22 cellular contexts compared by ENCODE assay signal in genomic region chr11:74936087-74936486, GRCh38. TPM values are rescaled to one million over a fixed set of nuclear protein-coding genes. Genes with fewer than 3 reads are reported as not detected.
DNase-seq lines count a peak whose midpoint lies in the region; ATAC-seq, FAIRE-seq and TF ChIP-seq lines count a peak whose summit lies in the region.
"Had no signal": no experiment of that assay in that cellular context is flagged by ENCODE, and none has a peak within 500 bp of the region (broad histone marks: within the 10 kb centered on the region; RNA-seq: fewer than 3 reads in every experiment).

No MANE protein-coding gene starts in this region.

- TF ChIP-seq POLR2A in GM12892 (IDR thresholded peaks at IDR 0.05; ENCODE audit: low read depth, low read length) (no peak), K562 (conservative IDR thresholded peaks at IDR 0.05) (no peak)

- no peaks in the 10 kb centered on the region for H3K79me2 ChIP-seq in K562 (ENCODE audit: control insufficient read depth, insufficient read depth, low read length)

- no peak overlapping the region for H3K27ac Mint-ChIP-seq in activated T-helper 1 cell treated with anti-CD3 and anti-CD28 coated beads, Interleukin-12 subunit alpha, Interleukin-12 subunit beta, Interleukin-2, Interleukin-4 antibody, amounts not matched to agents 30 ng/mL and 10 ng/mL and 1 ng/mL, durations not matched to agents 14 hours and 24 hours and 36 hours
- H3K27ac Mint-ChIP-seq: CD4-positive, alpha-beta T cell; T-helper 17 cell had no signal

- peaks cover 16% of the 10 kb centered on the region for H3K4me1 Mint-ChIP-seq in activated T-helper 1 cell treated with anti-CD3 and anti-CD28 coated beads, Interleukin-12 subunit alpha, Interleukin-12 subunit beta, Interleukin-2, Interleukin-4 antibody, amounts not matched to agents 30 ng/mL and 10 ng/mL and 1 ng/mL, durations not matched to agents 14 hours and 24 hours and 36 hours (ENCODE audit: low read depth)
- H3K4me1 Mint-ChIP-seq: T-helper 17 cell had no signal

- in situ Hi-C loops in K562 (cut with MboI), result no loop called here

- FAIRE-seq in GM12892 (lab: Jason Lieb, UNC), result peak; percentile 42
- no peak for FAIRE-seq in K562 (lab: Jason Lieb, UNC)
- FAIRE-seq: RCC 7860 had no signal

- 0 out of 2 replicates have a peak, but pooled peaks cover 3% of the 10 kb centered on the region for H4K20me1 ChIP-seq in K562 (replicated peaks; ENCODE audit: control insufficient read depth, insufficient read depth, low read length)
- H4K20me1 ChIP-seq: BLaER1 had no signal

- H3K9ac ChIP-seq in K562 (ENCODE audit: insufficient read depth in 1 of 2, low read depth in 2 of 2, low read length in 2 of 2), result no peak overlapping the region
- H3K9ac ChIP-seq: BLaER1 had no signal

- POLR2A ChIA-PET in K562 (lab: Yijun Ruan, JAX), result interaction anchor here (2.5 kb wide), 1 partner anchor 14 kb away, joined by 11 read pairs; the partner anchor contains the start of genes SPCS2 and XRRA1

- no peak for TF ChIP-seq EP300 in K562 (IDR thresholded peaks at IDR 0.05; ENCODE audit: low read length)

- H3K4me2 ChIP-seq in K562 (ENCODE audit: insufficient read depth, low read length), result no peak overlapping the region
- H3K4me2 ChIP-seq: BLaER1 had no signal

- H2AFZ ChIP-seq in K562 (ENCODE audit: low read depth, low read length), result no peak overlapping the region

- H3K4me3 Mint-ChIP-seq in activated T-helper 1 cell treated with anti-CD3 and anti-CD28 coated beads, Interleukin-12 subunit alpha, Interleukin-12 subunit beta, Interleukin-2, Interleukin-4 antibody, amounts not matched to agents 30 ng/mL and 10 ng/mL and 1 ng/mL, durations not matched to agents 14 hours and 24 hours and 36 hours, result no peak overlapping the region
- H3K4me3 Mint-ChIP-seq: CD4-positive, alpha-beta T cell; T-helper 17 cell had no signal

- H3K36me3 ChIP-seq in K562 (ENCODE audit: control insufficient read depth, insufficient read depth, low read length), result peaks cover 76% of the 10 kb centered on the region

- DNase-seq in DMS79 (lab: John Stamatoyannopoulos, UW), result peak; percentile 87
- DNase-seq in GM12892 (ENCODE audit: insufficient read length), result no peak
- peak; percentile 18 for DNase-seq in NCI-H1105 treated with DMSO at 0.1 percent for 48 hours (lab: John Stamatoyannopoulos, UW)
- peak in 1 of 4 experiments; percentile 33 for DNase-seq in K562 (ENCODE audit: extremely low read depth in 1 of 4, low spot score in 3 of 4)
- no peak for DNase-seq in activated T-helper 1 cell treated with anti-CD3 and anti-CD28 coated beads, Interleukin-12 subunit alpha, Interleukin-12 subunit beta, Interleukin-2, Interleukin-4 antibody, amounts not matched to agents 30 ng/mL and 10 ng/mL and 1 ng/mL, durations not matched to agents 14 hours and 24 hours and 36 hours (ENCODE audit: low spot score)
- DNase-seq: Caco-2; CD4-positive, alpha-beta T cell; DMS 273 treated with DMSO at 0.1 percent for 48 hours; KBM-7; NCI-H1694 treated with DMSO at 0.1 percent for 48 hours; NCI-H2081 treated with DMSO at 0.1 percent for 48 hours; NCI-H2227 treated with DMSO at 0.1 percent for 48 hours; NCI-H510A; NCI-H748 treated with DMSO at 0.1 percent for 48 hours; OCI-M1; Right ventricle myocardium superior; SW 1271; T-helper 17 cell had no signal

- BruUV-seq in K562 (replicated peaks; lab: Mats Ljungman, UMichigan), result no TSS peak

- ATAC-seq in K562, result peak; percentile 40; the same call in 2 of the 3 replicates
- ATAC-seq in HG03432 (IDR thresholded peaks at IDR 0.05; ENCODE audit: unreplicated experiment), result no peak
- ATAC-seq in HG02973 (IDR thresholded peaks at IDR 0.05; ENCODE audit: unreplicated experiment), result no peak
- ATAC-seq: T-helper 17 cell had no signal

- H3K27me3 Mint-ChIP-seq in activated T-helper 1 cell treated with anti-CD3 and anti-CD28 coated beads, Interleukin-12 subunit alpha, Interleukin-12 subunit beta, Interleukin-2, Interleukin-4 antibody, amounts not matched to agents 30 ng/mL and 10 ng/mL and 1 ng/mL, durations not matched to agents 14 hours and 24 hours and 36 hours (ENCODE audit: insufficient read depth), result no peaks in the 10 kb centered on the region
- H3K27me3 Mint-ChIP-seq: CD4-positive, alpha-beta T cell; T-helper 17 cell had no signal

- CTCF ChIA-PET in K562 (lab: Yijun Ruan, JAX; ENCODE audit: low intra/inter-chr PET ratio), result no interaction called here

- no peak overlapping the region for H3K27ac ChIP-seq in K562 (ENCODE audit: extremely low read depth, low read depth, low read length)
- H3K27ac ChIP-seq: BLaER1 had no signal

- H3K9me3 ChIP-seq in K562 (replicated peaks; ENCODE audit: control insufficient read depth, insufficient read depth, low read depth, low read length), result no peaks in the 10 kb centered on the region
- H3K9me3 ChIP-seq: BLaER1, Caco-2 had no signal

- 44% methylated on average over 2 of the region's 2 CpGs for WGBS in K562 (ENCODE audit: insufficient coverage, low coverage, missing lambda C conversion rate)

- no peak overlapping the region for H3K4me3 ChIP-seq in K562
- H3K4me3 ChIP-seq: BLaER1 had no signal

- TF ChIP-seq RAD21 in K562 (CRISPR knock-in tag; conservative IDR thresholded peaks at IDR 0.05 in 1 of 2, IDR thresholded peaks at IDR 0.05 in 1 of 2), result no peak

- no peaks in the 10 kb centered on the region for H3K9me1 ChIP-seq in K562 (ENCODE audit: control insufficient read depth, insufficient read depth, low read length)

- H3K9me3 Mint-ChIP-seq in activated T-helper 1 cell treated with anti-CD3 and anti-CD28 coated beads, Interleukin-12 subunit alpha, Interleukin-12 subunit beta, Interleukin-2, Interleukin-4 antibody, amounts not matched to agents 30 ng/mL and 10 ng/mL and 1 ng/mL, durations not matched to agents 14 hours and 24 hours and 36 hours, result no peaks in the 10 kb centered on the region
- H3K9me3 Mint-ChIP-seq: CD4-positive, alpha-beta T cell had no signal

- peaks cover 26% of the 10 kb centered on the region for H3K36me3 Mint-ChIP-seq in activated T-helper 1 cell treated with anti-CD3 and anti-CD28 coated beads, Interleukin-12 subunit alpha, Interleukin-12 subunit beta, Interleukin-2, Interleukin-4 antibody, amounts not matched to agents 30 ng/mL and 10 ng/mL and 1 ng/mL, durations not matched to agents 14 hours and 24 hours and 36 hours (ENCODE audit: low read depth)

- no peak for TF ChIP-seq CTCF in K562 (IDR thresholded peaks at IDR 0.05 in 2 of 3, conservative IDR thresholded peaks at IDR 0.05 in 1 of 3; ENCODE audit: insufficient read depth in 2 of 3, low read depth in 1 of 3, low read length in 3 of 3)

- H3K27me3 ChIP-seq in K562 (ENCODE audit: control insufficient read depth in 2 of 2, insufficient read depth in 2 of 2, low read length in 2 of 2), result no peaks in the 10 kb centered on the region
- H3K27me3 ChIP-seq: BLaER1 had no signal

- H3K4me1 ChIP-seq in K562 (replicated peaks in 1 of 2; ENCODE audit: control insufficient read depth in 2 of 2, insufficient read depth in 2 of 2, low read length in 2 of 2), result peaks cover 0 to 13% of the 10 kb centered on the region in 2 experiments; a peak in 2 of 5 replicates
- H3K4me1 ChIP-seq: Caco-2 had no signal

- intact Hi-C loops in K562 (cut with micrococcal nuclease), result no loop called here
- intact Hi-C loops in activated T-helper 1 cell treated with anti-CD3 and anti-CD28 coated beads, Interleukin-12 subunit alpha, Interleukin-12 subunit beta, Interleukin-2, Interleukin-4 antibody, amounts not matched to agents 30 ng/mL and 10 ng/mL and 1 ng/mL, durations not matched to agents 14 hours and 24 hours and 36 hours (cut with micrococcal nuclease), result no loop called here

RNA-seq across cellular contexts. Expression of gene XRRA1, which starts 12.8 kb away (rescaled TPM):
- 4.6 TPM for polyA plus RNA-seq in GM12892 (2012; ENCODE audit: missing spikeins)
- 113 and 146 TPM in 2 replicates for total RNA-seq in K562 (2011; cell fraction: chromatin; rRNA removed; ENCODE audit: low replicate concordance)
- total RNA-seq in K562 (2011; cell fraction: nucleolus; rRNA removed), result 45.7 and 54.9 TPM in 2 replicates
- total RNA-seq in K562 (2011; cell fraction: nucleoplasm; rRNA removed), result 74.1 and 109 TPM in 2 replicates
- total RNA-seq in K562 (2014; rRNA removed) (18.3 and 20.1 TPM in 2 replicates), K562 (2014; rRNA removed; fragmentation: Illumina TruSeq; extraction: Trizol) (12.8 and 15.9 TPM in 2 replicates), K562 (2015; rRNA removed; fragmentation: Illumina TruSeq; extraction: Trizol) (16.0 and 18.0 TPM in 2 replicates), K562 (2021) (20.6 and 22.5 TPM in 2 replicates)
- polyA plus RNA-seq in K562 (2011; rRNA removed) (16.0 and 21.2 TPM in 2 replicates), K562 (2014; fragmentation: Illumina TruSeq; extraction: Trizol) (17.1 and 18.0 TPM in 2 replicates), K562 (2014; fragmentation: Nextera tagmentation; extraction: Ambion mirVana) (1 to 10 TPM; 5.0 to 8.9 TPM), K562 (2014; rRNA removed) (10.3 and 11.6 TPM in 2 replicates)
- 12.9 and 14.1 TPM in 2 replicates for polyA plus RNA-seq in K562 (2011; cell fraction: cytosol; rRNA removed)
- polyA plus RNA-seq in K562 (2011; cell fraction: nucleus; rRNA removed), result 24.3 and 38.6 TPM in 2 replicates
- 15.9 and 18.1 TPM in 2 replicates for polyA plus RNA-seq in K562 (2012)
- polyA minus RNA-seq in K562 (2011; rRNA and poly(A)+ RNA removed), result 30.6 and 35.3 TPM in 2 replicates
- polyA minus RNA-seq in K562 (2011; cell fraction: cytosol; rRNA and poly(A)+ RNA removed), result 17.0 and 23.7 TPM in 2 replicates
- 27.5 and 42.0 TPM in 2 replicates for polyA minus RNA-seq in K562 (2011; cell fraction: nucleus; rRNA and poly(A)+ RNA removed)
- total RNA-seq in activated T-helper 1 cell treated with anti-CD3 and anti-CD28 coated beads, Interleukin-12 subunit alpha, Interleukin-12 subunit beta, Interleukin-2, Interleukin-4 antibody, amounts not matched to agents 30 ng/mL and 10 ng/mL and 1 ng/mL, durations not matched to agents 14 hours and 24 hours and 36 hours, result 8.6 and 9.0 TPM in 2 replicates

RNA-seq across cellular contexts. Expression of gene SPCS2, which starts 13.0 kb away (rescaled TPM):
- polyA plus RNA-seq in GM12892 (2012; ENCODE audit: missing spikeins), result 129 TPM
- 48.6 and 86.8 TPM in 2 replicates for total RNA-seq in K562 (2011; cell fraction: chromatin; rRNA removed; ENCODE audit: low replicate concordance)
- 24.1 and 36.7 TPM in 2 replicates for total RNA-seq in K562 (2011; cell fraction: nucleolus; rRNA removed)
- total RNA-seq in K562 (2011; cell fraction: nucleoplasm; rRNA removed), result 85.9 and 113 TPM in 2 replicates
- total RNA-seq in K562 (2014; rRNA removed) (38.2 and 136 TPM in 2 replicates), K562 (2014; rRNA removed; fragmentation: Illumina TruSeq; extraction: Trizol) (55.0 and 65.9 TPM in 2 replicates), K562 (2015; rRNA removed; fragmentation: Illumina TruSeq; extraction: Trizol) (63.2 and 75.5 TPM in 2 replicates), K562 (2021) (150 and 172 TPM in 2 replicates)
- polyA plus RNA-seq in K562 (2011; rRNA removed) (148 and 250 TPM in 2 replicates), K562 (2014; fragmentation: Illumina TruSeq; extraction: Trizol) (126 and 193 TPM in 2 replicates), K562 (2014; fragmentation: Nextera tagmentation; extraction: Ambion mirVana) (100 to 1,000 TPM; 372 to 458 TPM), K562 (2014; rRNA removed) (208 and 334 TPM in 2 replicates)
- polyA plus RNA-seq in K562 (2011; cell fraction: cytosol; rRNA removed), result 42.4 and 102 TPM in 2 replicates
- 15.7 and 31.6 TPM in 2 replicates for polyA plus RNA-seq in K562 (2011; cell fraction: nucleus; rRNA removed)
- polyA plus RNA-seq in K562 (2012), result 161 and 178 TPM in 2 replicates
- polyA minus RNA-seq in K562 (2011; rRNA and poly(A)+ RNA removed), result 73.3 and 74.6 TPM in 2 replicates
- polyA minus RNA-seq in K562 (2011; cell fraction: cytosol; rRNA and poly(A)+ RNA removed), result 21.6 and 30.6 TPM in 2 replicates
- polyA minus RNA-seq in K562 (2011; cell fraction: nucleus; rRNA and poly(A)+ RNA removed), result 19.5 and 28.1 TPM in 2 replicates
- total RNA-seq in activated T-helper 1 cell treated with anti-CD3 and anti-CD28 coated beads, Interleukin-12 subunit alpha, Interleukin-12 subunit beta, Interleukin-2, Interleukin-4 antibody, amounts not matched to agents 30 ng/mL and 10 ng/mL and 1 ng/mL, durations not matched to agents 14 hours and 24 hours and 36 hours, result 167 and 172 TPM in 2 replicates

RNA-seq across cellular contexts. Expression of gene NEU3, which starts 52.6 kb away (rescaled TPM):
- 8.6 TPM for polyA plus RNA-seq in GM12892 (2012; ENCODE audit: missing spikeins)
- total RNA-seq in K562 (2011; cell fraction: chromatin; rRNA removed; ENCODE audit: low replicate concordance), result 58.7 and 76.5 TPM in 2 replicates
- 46.5 and 50.9 TPM in 2 replicates for total RNA-seq in K562 (2011; cell fraction: nucleolus; rRNA removed)
- total RNA-seq in K562 (2011; cell fraction: nucleoplasm; rRNA removed), result 48.2 and 59.5 TPM in 2 replicates
- total RNA-seq in K562 (2014; rRNA removed) (35.0 and 36.7 TPM in 2 replicates), K562 (2014; rRNA removed; fragmentation: Illumina TruSeq; extraction: Trizol) (28.3 and 31.1 TPM in 2 replicates), K562 (2015; rRNA removed; fragmentation: Illumina TruSeq; extraction: Trizol) (36.5 and 41.3 TPM in 2 replicates), K562 (2021) (32.6 and 33.6 TPM in 2 replicates)
- polyA plus RNA-seq in K562 (2011; rRNA removed) (35.1 and 35.7 TPM in 2 replicates), K562 (2014; fragmentation: Illumina TruSeq; extraction: Trizol) (27.9 and 28.6 TPM in 2 replicates), K562 (2014; fragmentation: Nextera tagmentation; extraction: Ambion mirVana) (1 to 10 TPM; 6.2 to 7.2 TPM), K562 (2014; rRNA removed) (25.5 and 26.9 TPM in 2 replicates)
- 29.9 and 43.7 TPM in 2 replicates for polyA plus RNA-seq in K562 (2011; cell fraction: cytosol; rRNA removed)
- 46.4 and 57.9 TPM in 2 replicates for polyA plus RNA-seq in K562 (2011; cell fraction: nucleus; rRNA removed)
- polyA plus RNA-seq in K562 (2012), result 20.4 and 20.5 TPM in 2 replicates
- polyA minus RNA-seq in K562 (2011; rRNA and poly(A)+ RNA removed), result 51.0 and 55.8 TPM in 2 replicates
- 32.6 and 35.1 TPM in 2 replicates for polyA minus RNA-seq in K562 (2011; cell fraction: cytosol; rRNA and poly(A)+ RNA removed)
- polyA minus RNA-seq in K562 (2011; cell fraction: nucleus; rRNA and poly(A)+ RNA removed), result 32.7 and 43.7 TPM in 2 replicates
- 16.3 and 16.9 TPM in 2 replicates for total RNA-seq in activated T-helper 1 cell treated with anti-CD3 and anti-CD28 coated beads, Interleukin-12 subunit alpha, Interleukin-12 subunit beta, Interleukin-2, Interleukin-4 antibody, amounts not matched to agents 30 ng/mL and 10 ng/mL and 1 ng/mL, durations not matched to agents 14 hours and 24 hours and 36 hours

Comparison
In these comparisons a context has a peak if more than half of its experiments do, and no peak if none do; other contexts are left out.
1. DNase-seq: peak in DMS79 (single experiment) and NCI-H1105 treated with DMSO at 0.1 percent for 48 hours (single experiment); none in GM12892 (single experiment) and activated T-helper 1 cell treated with anti-CD3 and anti-CD28 coated beads, Interleukin-12 subunit alpha, Interleukin-12 subunit beta, Interleukin-2, Interleukin-4 antibody, amounts not matched to agents 30 ng/mL and 10 ng/mL and 1 ng/mL, durations not matched to agents 14 hours and 24 hours and 36 hours (single experiment).